ENCODE assay signal across 23 cellular contexts in the genomic region with DNA sequence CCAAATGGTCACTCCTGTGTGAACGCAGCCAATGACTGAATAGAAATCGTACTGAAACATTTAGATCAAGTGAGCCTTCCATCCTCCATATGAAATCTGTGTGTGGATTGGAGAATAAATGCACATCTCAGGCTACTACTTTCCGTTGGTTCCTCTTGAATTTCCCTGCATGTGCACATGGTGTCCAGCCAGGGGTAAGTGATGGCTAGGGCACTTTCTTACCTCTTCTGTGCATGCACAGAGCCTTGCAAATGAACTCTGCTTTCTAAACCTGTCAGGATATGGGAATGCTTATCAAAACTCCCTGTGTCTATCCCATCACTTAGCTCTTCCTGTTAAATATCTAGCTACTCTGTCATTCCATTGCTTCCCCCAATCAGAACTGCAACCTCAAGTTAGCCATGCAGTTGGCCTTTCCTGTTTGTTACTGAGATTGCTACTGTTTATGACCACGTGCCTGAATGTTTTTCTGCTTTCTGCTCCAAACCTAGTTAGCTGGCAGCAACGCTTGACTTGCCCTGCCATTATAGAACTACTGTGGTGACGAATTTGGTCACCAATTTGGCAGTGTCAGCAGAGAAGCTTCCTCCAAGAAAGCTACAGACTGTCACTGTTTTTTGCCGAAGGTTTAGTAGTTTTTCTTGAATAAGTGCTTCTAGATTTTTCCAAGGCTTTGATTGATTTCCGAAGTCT.
DNase-seq lines count a peak whose midpoint lies in the region; ATAC-seq and TF ChIP-seq lines count a peak whose summit lies in the region.
"Had no signal": no experiment of that assay in that cellular context is flagged by ENCODE, and none has a peak within 500 bp of the region (broad histone marks: within the 10 kb centered on the region; RNA-seq: fewer than 3 reads in every experiment).

No MANE protein-coding gene starts in this region.

- no peaks in the 10 kb centered on the region for H3K79me2 ChIP-seq in MM.1S (ENCODE audit: low read length)

- no peak for TF ChIP-seq CTCF in MM.1S (IDR thresholded peaks at IDR 0.05; ENCODE audit: low read length)

- H3K4me1 ChIP-seq in MM.1S (ENCODE audit: low read length), result peaks cover 15% of the 10 kb centered on the region; the same call in 1 of the 2 replicates
- H3K4me1 ChIP-seq: BE2C had no signal

- no peaks in the 10 kb centered on the region for H3K36me3 ChIP-seq in MM.1S (replicated peaks; ENCODE audit: insufficient read depth, low read length)
- H3K36me3 ChIP-seq: BE2C had no signal

- ATAC-seq in HG02798 (IDR thresholded peaks at IDR 0.05; ENCODE audit: poor library complexity, unreplicated experiment) (no peak), GM21423 (IDR thresholded peaks at IDR 0.05; ENCODE audit: unreplicated experiment) (no peak), HG03432 (IDR thresholded peaks at IDR 0.05; ENCODE audit: unreplicated experiment) (no peak), HG03565 (IDR thresholded peaks at IDR 0.05; ENCODE audit: unreplicated experiment) (no peak)
- ATAC-seq: HCT116 had no signal

- no peaks in the 10 kb centered on the region for H3K9me2 ChIP-seq in MM.1S (replicated peaks; ENCODE audit: insufficient read depth, low read length)

- peak overlapping the region; percentile 13; the same call in 1 of the 2 replicates for H3K27ac ChIP-seq in MM.1S (ENCODE audit: low read length)
- H3K27ac ChIP-seq: GM23248, KMS-11, SK-N-MC had no signal

- no peak overlapping the region for H3K4me3 ChIP-seq in MM.1S (ENCODE audit: low read length)
- H3K4me3 ChIP-seq: GM23248, SK-N-MC had no signal

- no peaks in the 10 kb centered on the region for H3K27me3 ChIP-seq in MM.1S (replicated peaks; ENCODE audit: insufficient read depth, low read length)
- H3K27me3 ChIP-seq: BE2C had no signal

- peak overlapping the region; percentile 25; the same call in 1 of the 2 replicates for H2AFZ ChIP-seq in MM.1S (ENCODE audit: low read length)
- H2AFZ ChIP-seq: GM23248 had no signal

- H3K9me3 ChIP-seq in MM.1S (replicated peaks; ENCODE audit: insufficient read depth, low read length), result no peaks in the 10 kb centered on the region
- H3K9me3 ChIP-seq: BE2C had no signal

- DNase-seq in ELR (ENCODE audit: low read depth) (peak; percentile 14), MM.1S (peak; percentile 59), astrocyte of the hippocampus (ENCODE audit: low read depth, low spot score) (peak; percentile 34), lung microvascular endothelial cell (ENCODE audit: low read depth in 2 of 2) (peak; percentile 1 to 12)
- DNase-seq: 8988T, ACHN, BE2C, Calu3, DMS79 treated with DMSO at 0.1 percent for 48 hours, GM23248, NCI-H1048, NCI-H1417, NCI-H1694, NCI-H2029 treated with DMSO at 0.1 percent for 48 hours, NCI-H526 treated with DMSO at 0.1 percent for 48 hours, SIG-M5 had no signal

- no peaks in the 10 kb centered on the region for H4K20me1 ChIP-seq in MM.1S (ENCODE audit: insufficient read depth, low read length)

- no peak overlapping the region for H3K9ac ChIP-seq in MM.1S (ENCODE audit: low read length)
- H3K9ac ChIP-seq: GM23248, KMS-11 had no signal

- H3K4me2 ChIP-seq in MM.1S (ENCODE audit: low read depth, low read length), result 0 out of 2 replicates have a peak overlapping the region, but pooled peaks have one; percentile 0
- H3K4me2 ChIP-seq: KMS-11 had no signal

- H3F3A ChIP-seq in MM.1S (ENCODE audit: insufficient read depth, low read length), result no peaks in the 10 kb centered on the region

Comparison
In these comparisons a context has a peak if more than half of its experiments do, and no peak if none do; other contexts are left out.
1. DNase-seq: peak in every context shown above with its lines; median percentile 59 in MM.1S; 34 in astrocyte of the hippocampus; 14 in ELR; 6 in lung microvascular endothelial cell.